ENCODE assay signal across 28 cellular contexts in the genomic region with DNA sequence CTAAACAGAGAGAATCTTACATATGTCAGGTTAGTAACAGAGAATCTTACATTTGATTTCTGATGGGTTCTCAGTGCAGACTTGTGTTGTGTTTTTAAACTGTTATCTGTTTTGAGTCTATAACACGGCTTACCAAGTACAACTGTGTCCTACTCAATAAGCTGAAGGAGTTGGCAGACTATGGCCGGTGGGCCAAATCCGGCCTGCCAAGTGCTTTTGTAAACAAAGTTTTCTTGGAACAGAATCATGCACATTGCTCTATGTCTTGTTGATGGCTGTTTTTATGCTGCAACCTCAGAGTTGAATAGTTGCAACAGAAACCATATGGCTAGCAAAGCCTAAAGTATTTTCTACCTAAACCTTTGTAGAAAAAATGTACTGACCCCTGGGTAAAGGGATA.
DNase-seq lines count a peak whose midpoint lies in the region; ATAC-seq, FAIRE-seq and TF ChIP-seq lines count a peak whose summit lies in the region.
"Had no signal": no experiment of that assay in that cellular context is flagged by ENCODE, and none has a peak within 500 bp of the region (broad histone marks: within the 10 kb centered on the region; RNA-seq: fewer than 3 reads in every experiment).

No MANE protein-coding gene starts in this region.

- H3K36me3 ChIP-seq in gastroesophageal sphincter (no peaks in the 10 kb centered on the region), prostate gland (no peaks in the 10 kb centered on the region), transverse colon (no peaks in the 10 kb centered on the region), HepG2 (replicated peaks in 1 of 2; ENCODE audit: control insufficient read depth in 1 of 2, insufficient read depth in 2 of 2, low read length in 2 of 2) (no peaks in the 10 kb centered on the region)
- H3K36me3 ChIP-seq: adrenal gland, pancreas, right lobe of liver had no signal

- no peak for TF ChIP-seq EP300 in gastroesophageal sphincter (IDR thresholded peaks at IDR 0.05)
- no peak for TF ChIP-seq EP300 in transverse colon (IDR thresholded peaks at IDR 0.05; ENCODE audit: low read depth)
- no peak for TF ChIP-seq EP300 in HepG2 (IDR thresholded peaks at IDR 0.05; ENCODE audit: low read depth in 2 of 2, low read length in 2 of 2)
- TF ChIP-seq EP300 in HepG2 (CRISPR knock-in tag; IDR thresholded peaks at IDR 0.05; ENCODE audit: borderline replicate concordance), result no peak

- no peak overlapping the region for H3K4me3 ChIP-seq in gastroesophageal sphincter
- no peak overlapping the region for H3K4me3 ChIP-seq in prostate gland
- H3K4me3 ChIP-seq in transverse colon, result no peak overlapping the region
- H3K4me3 ChIP-seq in HepG2 (replicated peaks in 1 of 3; ENCODE audit: insufficient read depth in 1 of 3, low read depth in 2 of 3, low read length in 3 of 3), result no peak overlapping the region
- H3K4me3 ChIP-seq: adrenal gland, body of pancreas, dorsolateral prefrontal cortex, pancreas, right lobe of liver had no signal

- H2AFZ ChIP-seq in HepG2 (ENCODE audit: low read length), result no peak overlapping the region

- no peaks in the 10 kb centered on the region for H3K27me3 ChIP-seq in gastroesophageal sphincter
- H3K27me3 ChIP-seq in prostate gland (replicated peaks; ENCODE audit: insufficient read depth), result no peaks in the 10 kb centered on the region
- H3K27me3 ChIP-seq in transverse colon, result no peaks in the 10 kb centered on the region
- H3K27me3 ChIP-seq in HepG2 (ENCODE audit: control insufficient read depth in 1 of 2, insufficient read depth in 2 of 2, low read length in 2 of 2), result no peaks in the 10 kb centered on the region
- H3K27me3 ChIP-seq: adrenal gland, body of pancreas, dorsolateral prefrontal cortex, pancreas, right lobe of liver had no signal

- H3K4me1 ChIP-seq in gastroesophageal sphincter (peaks cover 0 to 70% (median 21%) of the 10 kb centered on the region in 3 donors), prostate gland (replicated peaks) (peaks cover 22% of the 10 kb centered on the region), transverse colon (peaks cover 4 to 16% (median 10%) of the 10 kb centered on the region in 4 donors), HepG2 (ENCODE audit: insufficient read depth, low read length) (no peaks in the 10 kb centered on the region)
- H3K4me1 ChIP-seq: body of pancreas, pancreas, right lobe of liver had no signal

- peak overlapping the region; percentile 13 to 73 (median 63) for H3K27ac ChIP-seq in gastroesophageal sphincter
- peak overlapping the region; percentile 82 to 86 for H3K27ac ChIP-seq in prostate gland
- peak overlapping the region in 3 of 4 donors; percentile 44 to 70 (median 64) for H3K27ac ChIP-seq in transverse colon
- no peak overlapping the region for H3K27ac ChIP-seq in HepG2 (ENCODE audit: extremely low read length, insufficient read depth, low read length)
- H3K27ac ChIP-seq: adrenal gland, body of pancreas, pancreas, right lobe of liver had no signal

- intact Hi-C loops in prostate gland (cut with DNase I), result no loop called here
- intact Hi-C loops in transverse colon (cut with DNase I; ENCODE audit: low total_unique reads), result no loop called here
- intact Hi-C loops in HepG2 (cut with micrococcal nuclease; ENCODE audit: unreplicated experiment), result no loop called here

- FAIRE-seq in HepG2 (lab: Jason Lieb, UNC), result no peak
- FAIRE-seq: endometrium, frontal cortex, GM18507, H1, pancreas had no signal

- peak; percentile 4 for DNase-seq in activated CD8-positive, alpha-beta memory T cell treated with anti-CD3 and anti-CD28 coated beads for 24 hours
- no peak for DNase-seq in activated CD8-positive, alpha-beta memory T cell treated with anti-CD3 and anti-CD28 coated beads, Interleukin-2, amount 50 U/mL, for 48 hours
- DNase-seq in prostate gland (ENCODE audit: low spot score) (peak; percentile 49), transverse colon (no peak), SHP77 treated with DMSO at 0.1 percent for 48 hours (lab: John Stamatoyannopoulos, UW) (no peak), HepG2 (ENCODE audit: low spot score) (no peak)
- no peak for DNase-seq in stimulated activated CD8-positive, alpha-beta memory T cell treated with anti-CD3 and anti-CD28 coated beads, Interleukin-4, amount 100 ng/mL, for 48 hours
- DNase-seq: activated CD4-positive, alpha-beta T cell treated with anti-CD3 and anti-CD28 coated beads, Interleukin-2, amount 50 U/mL, for 48 hours; activated CD4-positive, CD25-positive, alpha-beta regulatory T cell treated with anti-CD3 and anti-CD28 coated beads, Interleukin-2, amount 50 U/mL, for 72 hours; activated CD8-positive, alpha-beta memory T cell treated with anti-CD3 and anti-CD28 coated beads, Interleukin-2, amount 50 U/mL, for 4 hours; body of pancreas; CD4-positive, CD25-positive, alpha-beta regulatory T cell; EL; KG1; mammary epithelial cell; NCI-H1930; NCI-H526; pancreas; right lobe of liver; stimulated activated CD4-positive, alpha-beta T cell treated with anti-CD3 and anti-CD28 coated beads, Interleukin-12 subunit alpha, Interleukin-12 subunit beta, amount 100 ng/mL, for 4 hours; stimulated activated CD4-positive, alpha-beta T cell treated with anti-CD3 and anti-CD28 coated beads, Interleukin-4, amount 100 ng/mL, for 1 hour had no signal

- no peak overlapping the region for H3K4me2 ChIP-seq in HepG2 (ENCODE audit: low read depth, low read length)

- in situ Hi-C loops in transverse colon (cut with MboI; ENCODE audit: low pct_ligation_motif_present in 1 of 4, low pct_unique_long_range_greater_than_20kb in 1 of 4, low sequenced_read_pairs in 3 of 4), result no loop called here
- in situ Hi-C loops in HepG2 (cut with HindIII; ENCODE audit: extremely low pct_ligation_motif_present, low pct_unique_long_range_greater_than_20kb), result no loop called here

- no peak overlapping the region for H3K9ac ChIP-seq in HepG2 (ENCODE audit: insufficient read depth, low read depth, low read length)

- no TSS peak for BruUV-seq in HepG2 (replicated peaks; lab: Mats Ljungman, UMichigan)

- no peaks in the 10 kb centered on the region for H3K79me2 ChIP-seq in HepG2 (ENCODE audit: insufficient read depth, low read length)

- TF ChIP-seq RAD21 in HepG2 (CRISPR knock-in tag; IDR thresholded peaks at IDR 0.05), result no peak

- H3K9me3 ChIP-seq in gastroesophageal sphincter, result no peaks in the 10 kb centered on the region
- no peaks in the 10 kb centered on the region for H3K9me3 ChIP-seq in prostate gland
- H3K9me3 ChIP-seq in transverse colon, result no peaks in the 10 kb centered on the region
- H3K9me3 ChIP-seq in HepG2 (ENCODE audit: low read length), result no peaks in the 10 kb centered on the region
- H3K9me3 ChIP-seq: adrenal gland, body of pancreas, pancreas, right lobe of liver had no signal

- 9 to 15% methylated on average over 3 of the region's 3 CpGs for WGBS in gastroesophageal sphincter (ENCODE audit: low coverage in 1 of 2), 2 donors
- 7% methylated on average over 3 of the region's 3 CpGs for WGBS in prostate gland
- WGBS in transverse colon (ENCODE audit: low coverage in 1 of 2), 2 donors, result 19 to 37% methylated on average over 2 to 3 of the region's 3 CpGs
- 30% methylated on average over 3 of the region's 3 CpGs for WGBS in HepG2 (ENCODE audit: low lambda C conversion rate)

- ATAC-seq in gastroesophageal sphincter (peak; percentile 32), HepG2 (no peak)
- ATAC-seq: body of pancreas had no signal

- TF ChIP-seq POLR2A in gastroesophageal sphincter (IDR thresholded peaks at IDR 0.05) (no peak), prostate gland (IDR thresholded peaks at IDR 0.05) (no peak), transverse colon (IDR thresholded peaks at IDR 0.05) (no peak), HepG2 (IDR thresholded peaks at IDR 0.05; ENCODE audit: insufficient read depth in 1 of 2, low read depth in 2 of 2, low read length in 2 of 2) (no peak)

- TF ChIP-seq CTCF in gastroesophageal sphincter (IDR thresholded peaks at IDR 0.05) (no peak), prostate gland (IDR thresholded peaks at IDR 0.05) (no peak), transverse colon (IDR thresholded peaks at IDR 0.05) (no peak), HepG2 (CRISPR knock-in tag; IDR thresholded peaks at IDR 0.05) (no peak)

- no peaks in the 10 kb centered on the region for H4K20me1 ChIP-seq in HepG2 (ENCODE audit: insufficient read depth, low read length)

- CTCF ChIA-PET in HepG2 (lab: Yijun Ruan, JAX; ENCODE audit: low intra/inter-chr PET ratio, low total read pairs), result interaction anchor here (1.1 kb wide), 1 partner anchor 25 kb away, joined by 5 read pairs; no protein-coding TSS in a partner anchor

- POLR2A ChIA-PET in HepG2 (lab: Yijun Ruan, JAX), result no interaction called here

TF ChIP-seq in HepG2, 621 proteins besides CTCF, POLR2A, EP300 and RAD21 (continues in another document):
- no peak for TF ChIP-seq GZF1 (CRISPR knock-in tag; IDR thresholded peaks at IDR 0.05)
- TF ChIP-seq ADNP (CRISPR knock-in tag; IDR thresholded peaks at IDR 0.05), result no peak
- TF ChIP-seq ZNF543 (CRISPR knock-in tag; IDR thresholded peaks at IDR 0.05), result no peak
- TF ChIP-seq ZBTB21 (CRISPR knock-in tag; IDR thresholded peaks at IDR 0.05), result no peak
- TF ChIP-seq ZNF572 (CRISPR knock-in tag; IDR thresholded peaks at IDR 0.05), result no peak
- no peak for TF ChIP-seq RBM22 (optimal IDR thresholded peaks at IDR 0.05; ENCODE audit: low read length)
- TF ChIP-seq ATF1 (CRISPR knock-in tag; IDR thresholded peaks at IDR 0.05), result no peak
- no peak for TF ChIP-seq CEBPZ (IDR thresholded peaks at IDR 0.05; ENCODE audit: low read length)
- no peak for TF ChIP-seq MEIS2 (CRISPR knock-in tag; IDR thresholded peaks at IDR 0.05)

Comparison
In these comparisons a context has a peak if more than half of its experiments do, and no peak if none do; other contexts are left out.
1. DNase-seq: peak in activated CD8-positive, alpha-beta memory T cell treated with anti-CD3 and anti-CD28 coated beads for 24 hours (single experiment) and prostate gland (single experiment); none in activated CD8-positive, alpha-beta memory T cell treated with anti-CD3 and anti-CD28 coated beads, Interleukin-2, amount 50 U/mL, for 48 hours (single experiment), transverse colon (single experiment), stimulated activated CD8-positive, alpha-beta memory T cell treated with anti-CD3 and anti-CD28 coated beads, Interleukin-4, amount 100 ng/mL, for 48 hours (single experiment), SHP77 treated with DMSO at 0.1 percent for 48 hours (single experiment) and HepG2 (single experiment).